Comparison of ENCODE assay signal across 12 cellular contexts in the genomic region with DNA sequence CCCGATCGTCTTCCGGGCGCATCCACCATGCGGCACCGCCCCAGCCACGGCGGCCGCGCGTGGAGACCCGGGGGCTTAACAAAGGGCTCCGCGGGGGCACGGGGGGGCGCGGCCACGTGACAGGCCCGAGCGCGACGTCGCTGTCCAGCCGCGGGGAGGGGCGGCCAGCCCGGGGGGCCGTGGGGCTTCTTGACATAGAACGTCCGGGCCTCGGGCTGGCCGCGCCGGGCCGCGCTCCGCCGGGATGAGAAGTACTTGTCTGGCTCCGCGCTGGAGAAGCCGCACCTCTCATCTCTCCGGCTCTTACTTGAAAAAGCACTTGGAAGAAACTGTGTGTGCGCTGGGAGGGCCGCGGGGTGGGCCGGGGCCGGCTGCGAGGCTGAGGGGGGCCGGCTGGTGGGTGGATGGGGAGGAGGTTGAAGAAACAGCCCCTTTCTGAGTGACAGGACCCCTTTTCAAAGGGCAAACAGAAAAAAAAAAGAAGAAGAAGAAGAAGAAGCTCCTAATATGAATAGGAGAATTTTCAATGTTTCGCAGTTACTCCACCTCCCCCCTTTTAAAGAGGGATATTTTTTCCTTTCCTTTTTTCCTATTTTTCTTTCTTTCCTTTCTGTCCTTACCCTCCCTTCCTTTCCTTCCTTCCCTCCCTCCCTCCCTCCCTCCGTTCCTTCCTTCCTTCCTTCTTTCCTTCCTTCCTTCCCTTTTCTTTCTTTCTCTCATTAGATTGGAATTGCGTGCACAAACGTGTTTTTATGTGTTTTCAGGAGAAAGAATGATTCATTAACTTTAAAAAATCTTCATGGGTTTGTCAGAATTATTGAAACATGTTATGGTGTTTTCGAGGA. TPM values are rescaled to one million over a fixed set of nuclear protein-coding genes. Genes with fewer than 3 reads are reported as not detected.
DNase-seq lines count a peak whose midpoint lies in the region; ATAC-seq and TF ChIP-seq lines count a peak whose summit lies in the region.
"Had no signal": no experiment of that assay in that cellular context is flagged by ENCODE, and none has a peak within 500 bp of the region (broad histone marks: within the 10 kb centered on the region; RNA-seq: fewer than 3 reads in every experiment).

No MANE protein-coding gene starts in this region.

- H3K4me3 Mint-ChIP-seq in WTC11 = peak overlapping the region; percentile 33

- CTCF ChIA-PET in WTC11 (lab: Charles Lee) (no interaction called here), GM10248 (lab: Yijun Ruan, JAX) (no interaction called here)

- H3K4me1 Mint-ChIP-seq in WTC11 = peaks cover 46% of the 10 kb centered on the region

- no peak overlapping the region for H3K27ac Mint-ChIP-seq in WTC11

- intact Hi-C loops in sciatic nerve (cut with DNase I) = no loop called here

- H3K9me3 Mint-ChIP-seq in WTC11 = no peaks in the 10 kb centered on the region

- H3K27ac ChIP-seq in foreskin keratinocyte = no peak overlapping the region
- H3K27ac ChIP-seq: 22Rv1 had no signal

- ATAC-seq in WTC11 = peak; percentile 3; the same call in 1 of the 2 replicates
- peak; percentile 20 for ATAC-seq in foreskin keratinocyte
- ATAC-seq in sciatic nerve = peak; percentile 40
- no peak for ATAC-seq in HG02938 (IDR thresholded peaks at IDR 0.05; ENCODE audit: unreplicated experiment)

- DNase-seq in DMS 273 (lab: John Stamatoyannopoulos, UW; ENCODE audit: unreplicated experiment) (peak; percentile 48), DMS 273 treated with DMSO at 0.1 percent for 48 hours (lab: John Stamatoyannopoulos, UW) (no peak), WTC11 (ENCODE audit: low spot score) (peak; percentile 50), foreskin keratinocyte (no peak), sciatic nerve (ENCODE audit: low spot score) (peak; percentile 76), GM10248 (ENCODE audit: extremely low spot score) (no peak)
- DNase-seq in activated naive CD4-positive, alpha-beta T cell treated with anti-CD3 and anti-CD28 coated beads, Interleukin-2, amount 50 U/mL, for 16 hours = no peak
- DNase-seq: effector CD4-positive, alpha-beta T cell; SHP77 treated with DMSO at 0.1 percent for 48 hours had no signal

- peaks cover 2% of the 10 kb centered on the region; the same call in 1 of the 2 replicates for H3K36me3 Mint-ChIP-seq in WTC11

- no peaks in the 10 kb centered on the region for H3K27me3 Mint-ChIP-seq in WTC11 (ENCODE audit: low read depth)

- POLR2A ChIA-PET in WTC11 (lab: Charles Lee) = no interaction called here
- POLR2A ChIA-PET in GM10248 (lab: Yijun Ruan, JAX) = no interaction called here

- TF ChIP-seq CTCF in WTC11 (IDR thresholded peaks at IDR 0.05) (no peak), foreskin keratinocyte (conservative IDR thresholded peaks at IDR 0.05) (no peak), GM10248 (IDR thresholded peaks at IDR 0.05; ENCODE audit: control extremely low read depth, extremely low read depth, low read depth, missing control alignments) (no peak)

- no peaks in the 10 kb centered on the region for H3K4me1 ChIP-seq in foreskin keratinocyte

- peaks cover 100% of the 10 kb centered on the region for H3K27me3 ChIP-seq in foreskin keratinocyte

TF ChIP-seq in WTC11, 78 proteins besides CTCF, POLR2A, EP300 and RAD21:
- peak; percentile 35; the same call in 1 of the 2 replicates for TF ChIP-seq USF1 (CRISPR knock-in tag; IDR thresholded peaks at IDR 0.05)
- TF ChIP-seq USF2 (CRISPR knock-in tag; IDR thresholded peaks at IDR 0.05) = peak; percentile 70
- peak; percentile 66; the same call in 1 of the 2 replicates for TF ChIP-seq ZNF512 (CRISPR knock-in tag; IDR thresholded peaks at IDR 0.05; ENCODE audit: borderline replicate concordance)
- TF ChIP-seq, protein P1, sequence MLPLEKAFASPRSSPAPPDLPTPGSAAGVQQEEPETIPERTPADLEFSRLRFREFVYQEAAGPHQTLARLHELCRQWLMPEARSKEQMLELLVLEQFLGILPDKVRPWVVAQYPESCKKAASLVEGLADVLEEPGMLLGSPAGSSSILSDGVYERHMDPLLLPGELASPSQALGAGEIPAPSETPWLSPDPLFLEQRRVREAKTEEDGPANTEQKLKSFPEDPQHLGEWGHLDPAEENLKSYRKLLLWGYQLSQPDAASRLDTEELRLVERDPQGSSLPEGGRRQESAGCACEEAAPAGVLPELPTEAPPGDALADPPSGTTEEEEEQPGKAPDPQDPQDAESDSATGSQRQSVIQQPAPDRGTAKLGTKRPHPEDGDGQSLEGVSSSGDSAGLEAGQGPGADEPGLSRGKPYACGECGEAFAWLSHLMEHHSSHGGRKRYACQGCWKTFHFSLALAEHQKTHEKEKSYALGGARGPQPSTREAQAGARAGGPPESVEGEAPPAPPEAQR (CRISPR knock-in tag; IDR thresholded peaks at IDR 0.05) = no peak
TF ChIP-seq in WTC11: peak in this region for 3.

RNA-seq across cellular contexts. Expression of gene NR2F1, which starts 21.3 kb away (rescaled TPM):
- total RNA-seq in WTC11 (2021) = 0.18 to 0.34 TPM (median 0.31 TPM) in 3 replicates
- not detected in 2 replicates for total RNA-seq in foreskin keratinocyte
- not detected in 2 replicates for polyA plus RNA-seq in foreskin keratinocyte
- total RNA-seq in sciatic nerve = 181 TPM

RNA-seq across cellular contexts. Expression of gene NR2F1-AS1, which starts 23.3 kb away (rescaled TPM):
- total RNA-seq in WTC11 (2021) (0.76 to 1.7 TPM (median 1.5 TPM) in 3 replicates), foreskin keratinocyte (not detected in 2 replicates), sciatic nerve (49.3 TPM)
- not detected in 2 replicates for polyA plus RNA-seq in foreskin keratinocyte
- total RNA-seq: mononuclear cell had no signal

Comparison
In these comparisons a context has a peak if more than half of its experiments do, and no peak if none do; other contexts are left out.
1. DNase-seq: peak in DMS 273 (single experiment), WTC11 (single experiment) and sciatic nerve (single experiment); none in DMS 273 treated with DMSO at 0.1 percent for 48 hours (single experiment), foreskin keratinocyte (0 of 2), GM10248 (single experiment) and activated naive CD4-positive, alpha-beta T cell treated with anti-CD3 and anti-CD28 coated beads, Interleukin-2, amount 50 U/mL, for 16 hours (single experiment).
2. RNA of gene NR2F1, which starts 21.3 kb away (total RNA-seq): 181 TPM in sciatic nerve (single experiment); 0.18 to 0.34 TPM in WTC11 and not detected in foreskin keratinocyte; every median in the first group is over 100 times any median in the second.
3. RNA of gene NR2F1-AS1, which starts 23.3 kb away (total RNA-seq): 49.3 TPM in sciatic nerve (single experiment); 0.76 to 1.7 TPM in WTC11 and not detected in foreskin keratinocyte; every median in the first group is over 10 times any median in the second.